In genomic region chr15:99321477-99321876, GRCh38 we compare ENCODE assay signal across 27 cellular contexts.
DNase-seq lines count a peak whose midpoint lies in the region; ATAC-seq and TF ChIP-seq lines count a peak whose summit lies in the region.
"Had no signal": no experiment of that assay in that cellular context is flagged by ENCODE, and none has a peak within 500 bp of the region (broad histone marks: within the 10 kb centered on the region; RNA-seq: fewer than 3 reads in every experiment).

No MANE protein-coding gene starts in this region.

- H3K4me3 ChIP-seq in mammary epithelial cell (replicated peaks in 1 of 3; ENCODE audit: insufficient read depth in 1 of 3, low read depth in 2 of 3, low read length in 3 of 3) (no peak overlapping the region), smooth muscle cell (no peak overlapping the region)
- H3K4me3 ChIP-seq: GM12878, GM23248 had no signal

- intact Hi-C loops in mammary epithelial cell (cut with micrococcal nuclease): loop anchor here (5.0 kb wide), 1 partner anchor 34 kb away; no protein-coding TSS in a partner anchor

- H3K36me3 ChIP-seq in mammary epithelial cell (ENCODE audit: insufficient read depth, low read length) (no peaks in the 10 kb centered on the region), smooth muscle cell (ENCODE audit: low read depth) (no peaks in the 10 kb centered on the region)

- dilution Hi-C loops in mammary epithelial cell (cut with HindIII; ENCODE audit: low sequenced_read_pairs): no loop called here

- no peak for TF ChIP-seq CTCF in mammary epithelial cell (conservative IDR thresholded peaks at IDR 0.05 in 1 of 2, IDR thresholded peaks at IDR 0.05 in 1 of 2; ENCODE audit: extremely low read depth in 1 of 2, insufficient read depth in 1 of 2, low read depth in 1 of 2, low read length in 2 of 2)
- TF ChIP-seq CTCF in smooth muscle cell (IDR thresholded peaks at IDR 0.05; ENCODE audit: borderline replicate concordance, insufficient read depth, poor library complexity, severe bottlenecking): no peak

- H3K79me2 ChIP-seq in mammary epithelial cell (ENCODE audit: insufficient read depth, low read length): peaks cover 2% of the 10 kb centered on the region
- H3K79me2 ChIP-seq in smooth muscle cell (ENCODE audit: low read depth): no peaks in the 10 kb centered on the region

- no peaks in the 10 kb centered on the region for H3K27me3 ChIP-seq in mammary epithelial cell (ENCODE audit: insufficient read depth, low read length)
- no peaks in the 10 kb centered on the region for H3K27me3 ChIP-seq in smooth muscle cell (ENCODE audit: low read depth)

- H3F3A ChIP-seq in smooth muscle cell (ENCODE audit: low read depth): no peaks in the 10 kb centered on the region

- peak overlapping the region; percentile 59 for H3K4me2 ChIP-seq in mammary epithelial cell (ENCODE audit: insufficient read depth, low read depth, low read length)
- H3K4me2 ChIP-seq in smooth muscle cell: no peak overlapping the region
- H3K4me2 ChIP-seq: SK-N-SH had no signal

- WGBS in mammary epithelial cell (ENCODE audit: low coverage, missing lambda C conversion rate): 0% methylated on average over 1 of the region's 1 CpG
- 63% methylated on average over 1 of the region's 1 CpG for WGBS in smooth muscle cell (ENCODE audit: low lambda C conversion rate)

- H3K27ac ChIP-seq in mammary epithelial cell (ENCODE audit: insufficient read depth, low read depth, low read length) (peak overlapping the region; percentile 99), smooth muscle cell (ENCODE audit: low read depth) (peak overlapping the region; percentile 73)
- H3K27ac ChIP-seq: GM23248, HL-60, RWPE1 had no signal

- no TSS peak for BruUV-seq in mammary epithelial cell (replicated peaks; lab: Mats Ljungman, UMichigan)

- no peak overlapping the region for H2AFZ ChIP-seq in mammary epithelial cell (ENCODE audit: low read depth, low read length)
- H2AFZ ChIP-seq in smooth muscle cell (ENCODE audit: low read depth): no peak overlapping the region

- peaks cover 62% of the 10 kb centered on the region for H3K4me1 ChIP-seq in mammary epithelial cell (ENCODE audit: insufficient read depth, low read length)
- H3K4me1 ChIP-seq in smooth muscle cell (ENCODE audit: low read depth): peaks cover 3% of the 10 kb centered on the region

- in situ Hi-C loops in mammary epithelial cell (cut with MboI; ENCODE audit: low sequenced_read_pairs in 2 of 2): no loop called here

- DNase-seq in CD1c-positive myeloid dendritic cell (ENCODE audit: extremely low spot score) (peak; percentile 7), mammary epithelial cell (peak; percentile 50), kidney tubule cell (ENCODE audit: low spot score) (peak; percentile 33), smooth muscle cell (lab: John Stamatoyannopoulos, UW; ENCODE audit: unreplicated experiment) (no peak), germinal center (ENCODE audit: low spot score) (no peak)
- no peak for DNase-seq in stimulated activated CD4-positive, alpha-beta T cell treated with anti-CD3 and anti-CD28 coated beads, Interleukin-1b, Interleukin-23, amount 100 ng/mL, for 48 hours
- DNase-seq: CD4-positive, alpha-beta T cell; COR-L47; DMS79 treated with DMSO at 0.1 percent for 48 hours; GM23248; H9; HFFc6; KG1; NCI-H1105; NCI-H146; NCI-H2029 treated with DMSO at 0.1 percent for 48 hours; NCI-H2171; NCI-H345; NCI-H524; NCI-H774; NK-92 treated with Interleukin-12 subunit alpha and Interleukin-12 subunit beta, amount 100 ng/mL, for 24 hours; SIG-M5; SK-N-SH had no signal

- no peaks in the 10 kb centered on the region for H3K9me3 ChIP-seq in mammary epithelial cell (replicated peaks; ENCODE audit: insufficient read depth, low read length)
- H3K9me3 ChIP-seq in smooth muscle cell (replicated peaks; ENCODE audit: low read depth): no peaks in the 10 kb centered on the region
- H3K9me3 ChIP-seq: SK-N-SH had no signal

- no peak for ATAC-seq in HG02642 (IDR thresholded peaks at IDR 0.05; ENCODE audit: poor library complexity, unreplicated experiment)
- ATAC-seq: GM12878 had no signal

- peak overlapping the region; percentile 81 for H3K9ac ChIP-seq in mammary epithelial cell (ENCODE audit: insufficient read depth, low read length)
- peak overlapping the region; percentile 6 for H3K9ac ChIP-seq in smooth muscle cell (ENCODE audit: low read depth)
- H3K9ac ChIP-seq: GM23248, SK-N-SH had no signal

- CTCF ChIA-PET in mammary epithelial cell (lab: Charles Lee; ENCODE audit: low non-redundant PET): no interaction called here

- H4K20me1 ChIP-seq in mammary epithelial cell (ENCODE audit: insufficient read depth, low read length): no peaks in the 10 kb centered on the region
- H4K20me1 ChIP-seq in smooth muscle cell (ENCODE audit: low read depth): no peaks in the 10 kb centered on the region

Comparison
In these comparisons a context has a peak if more than half of its experiments do, and no peak if none do; other contexts are left out.
1. DNase-seq: peak in CD1c-positive myeloid dendritic cell (single experiment), mammary epithelial cell (single experiment) and kidney tubule cell (single experiment); none in smooth muscle cell (single experiment), stimulated activated CD4-positive, alpha-beta T cell treated with anti-CD3 and anti-CD28 coated beads, Interleukin-1b, Interleukin-23, amount 100 ng/mL, for 48 hours (single experiment) and germinal center (single experiment).